ENCODE assay signal across 8 cellular contexts in genomic region chr1:23718482-23718881, GRCh38. TPM values are rescaled to one million over a fixed set of nuclear protein-coding genes. Genes with fewer than 3 reads are reported as not detected.
DNase-seq lines count a peak whose midpoint lies in the region; ATAC-seq, FAIRE-seq and TF ChIP-seq lines count a peak whose summit lies in the region.

No MANE protein-coding gene starts in this region.

- ATAC-seq in heart right ventricle (no peak), T-helper 17 cell (no peak)

- no peak overlapping the region for H3K27ac Mint-ChIP-seq in T-helper 17 cell

- H3K27me3 ChIP-seq in heart right ventricle (no peaks in the 10 kb centered on the region), right atrium auricular region (no peaks in the 10 kb centered on the region), NT2/D1 (ENCODE audit: insufficient read depth, insufficient read length) (no peaks in the 10 kb centered on the region)

- peaks cover 0 to 14% (median 2%) of the 10 kb centered on the region in 9 donors for H3K4me1 ChIP-seq in heart right ventricle
- peaks cover 0 to 6% of the 10 kb centered on the region in 2 donors for H3K4me1 ChIP-seq in right atrium auricular region
- H3K4me1 ChIP-seq in NT2/D1 (ENCODE audit: insufficient read depth, insufficient read length) = no peaks in the 10 kb centered on the region

- no peak overlapping the region for H3K9ac ChIP-seq in NT2/D1 (ENCODE audit: insufficient read length, low read depth)

- peaks cover 21% of the 10 kb centered on the region for H3K4me1 Mint-ChIP-seq in T-helper 17 cell

- H3K36me3 ChIP-seq in heart right ventricle (peaks cover 0 to 4% (median 0%) of the 10 kb centered on the region in 9 donors), right atrium auricular region (no peaks in the 10 kb centered on the region), NT2/D1 (ENCODE audit: insufficient read depth, insufficient read length, low read length) (no peaks in the 10 kb centered on the region)

- no peaks in the 10 kb centered on the region for H3K9me3 ChIP-seq in heart right ventricle
- H3K9me3 ChIP-seq in right atrium auricular region = no peaks in the 10 kb centered on the region
- H3K9me3 ChIP-seq in NT2/D1 (ENCODE audit: insufficient read depth, low read length) = no peaks in the 10 kb centered on the region
- no peaks in the 10 kb centered on the region for H3K9me3 ChIP-seq in T-helper 17 cell (ENCODE audit: control insufficient read depth, low read length, poor library complexity, severe bottlenecking)

- no peak overlapping the region for H3K4me3 Mint-ChIP-seq in T-helper 17 cell

- no peaks in the 10 kb centered on the region for H3K36me3 Mint-ChIP-seq in T-helper 17 cell (ENCODE audit: low read depth)

- no peaks in the 10 kb centered on the region for H3K27me3 Mint-ChIP-seq in T-helper 17 cell

- no peak for FAIRE-seq in urothelium cell line (lab: Jason Lieb, UNC)

- H3K4me3 ChIP-seq in heart right ventricle (no peak overlapping the region), right atrium auricular region (no peak overlapping the region), NT2/D1 (ENCODE audit: insufficient read length, low read depth) (no peak overlapping the region), fibroblast of the aortic adventitia (ENCODE audit: low read depth, low read length) (no peak overlapping the region)

- 75 to 83% methylated on average over 3 of the region's 3 CpGs for WGBS in heart right ventricle, 2 donors

- DNase-seq in heart right ventricle (no peak), right atrium auricular region (ENCODE audit: low spot score) (no peak), NT2/D1 (ENCODE audit: low read depth, low spot score) (peak; percentile 32), fibroblast of the aortic adventitia (ENCODE audit: low read depth) (peak; percentile 42), urothelium cell line (ENCODE audit: low spot score) (peak; percentile 68), T-helper 9 cell (no peak), nucleus accumbens (lab: John Stamatoyannopoulos, UW) (no peak), T-helper 17 cell (no peak)

- H3K27ac ChIP-seq in heart right ventricle (no peak overlapping the region), right atrium auricular region (no peak overlapping the region)

- TF ChIP-seq CTCF in heart right ventricle (IDR thresholded peaks at IDR 0.05) (peak in 6 of 9 donors; percentile 14 to 45 (median 26)), right atrium auricular region (IDR thresholded peaks at IDR 0.05) (no peak), fibroblast of the aortic adventitia (IDR thresholded peaks at IDR 0.05; ENCODE audit: insufficient read depth, low read length) (peak; percentile 54)

- intact Hi-C loops in heart right ventricle (cut with DNase I) = no loop called here

RNA-seq across cellular contexts. Expression of gene ELOA, which starts 24.8 kb away (rescaled TPM):
- total RNA-seq in heart right ventricle (10 to 100 TPM; 28.3 to 39.0 (median 34.3) TPM), right atrium auricular region (10 to 100 TPM; 25.5 to 27.5 TPM), fibroblast of the aortic adventitia (ENCODE audit: low replicate concordance) (33.4 and 41.9 TPM in 2 replicates), T-helper 17 cell (10 to 100 TPM; 34.7 to 39.7 TPM)
- polyA plus RNA-seq in heart right ventricle = 10 to 100 TPM; 11.2 to 14.9 TPM

RNA-seq across cellular contexts. Expression of gene RPL11, which starts 26.9 kb away (rescaled TPM):
- total RNA-seq in heart right ventricle (100 to 1,000 TPM; 577 to 756 (median 612) TPM), right atrium auricular region (100 to 1,000 TPM; 391 to 585 TPM), fibroblast of the aortic adventitia (ENCODE audit: low replicate concordance) (442 and 1,073 TPM in 2 replicates), T-helper 17 cell (1,000 to 10,000 TPM; 1,753 to 1,861 TPM)
- polyA plus RNA-seq in heart right ventricle = 1,000 to 10,000 TPM; 1,463 to 2,166 TPM

RNA-seq across cellular contexts. Expression of gene PITHD1, which starts 59.7 kb away (rescaled TPM):
- total RNA-seq in heart right ventricle = 10 to 100 TPM; 37.6 to 52.8 (median 43.3) TPM
- polyA plus RNA-seq in heart right ventricle = 10 to 100 TPM; 25.3 to 71.7 TPM
- 10 to 100 TPM; 30.3 to 39.6 TPM for total RNA-seq in right atrium auricular region
- total RNA-seq in fibroblast of the aortic adventitia (ENCODE audit: low replicate concordance) = 43.8 and 50.0 TPM in 2 replicates
- total RNA-seq in T-helper 17 cell = 10 to 100 TPM; 67.8 to 80.6 TPM

Comparison
In these comparisons a context has a peak if more than half of its experiments do, and no peak if none do; other contexts are left out.
1. CTCF ChIP-seq: peak in heart right ventricle (6 of 9) and fibroblast of the aortic adventitia (single experiment); none in right atrium auricular region (0 of 2).
2. DNase-seq: peak in NT2/D1 (single experiment), fibroblast of the aortic adventitia (single experiment) and urothelium cell line (single experiment); none in heart right ventricle (0 of 2), right atrium auricular region (single experiment), T-helper 9 cell (single experiment), nucleus accumbens (0 of 56) and T-helper 17 cell (0 of 3).